26 cellular contexts compared by ENCODE assay signal in genomic region chr4:10204401-10205058, GRCh38.
DNase-seq lines count a peak whose midpoint lies in the region; ATAC-seq, FAIRE-seq and TF ChIP-seq lines count a peak whose summit lies in the region.
"Had no signal": no experiment of that assay in that cellular context is flagged by ENCODE, and none has a peak within 500 bp of the region (broad histone marks: within the 10 kb centered on the region; RNA-seq: fewer than 3 reads in every experiment).

No MANE protein-coding gene starts in this region.

- DNase-seq in D341Med (ENCODE audit: low spot score) (peak; percentile 12), M059J (ENCODE audit: low read depth) (peak; percentile 92), fibroblast of the aortic adventitia (ENCODE audit: low read depth) (peak; percentile 58), neuronal stem cell (ENCODE audit: low spot score) (no peak), urothelium cell line (ENCODE audit: low spot score) (no peak), lower leg skin (ENCODE audit: low spot score in 2 of 2) (no peak), NCI-H748 treated with DMSO at 0.1 percent for 48 hours (lab: John Stamatoyannopoulos, UW) (no peak), pancreas (no peak)
- DNase-seq: activated CD8-positive, alpha-beta memory T cell treated with anti-CD3 and anti-CD28 coated beads, Interleukin-2, amount 50 U/mL, for 48 hours; body of pancreas; CD8-positive, alpha-beta T cell; DMS79; foreskin keratinocyte; kidney; mesendoderm; natural killer cell; NCI-H1417; NCI-H69; stimulated activated CD4-positive, alpha-beta T cell treated with anti-CD3 and anti-CD28 coated beads, Interleukin-2, amount 100 ng/mL, for 24 hours; stimulated activated naive B cell treated with anti-CD40 and anti-IgM and Interleukin-4, amounts not matched to agents 10 μg/mL and 1 μg/mL and 100 μg/mL, for 72 hours had no signal

- H2BK120ac ChIP-seq in neuronal stem cell (ENCODE audit: low read depth, low read length) = no peak overlapping the region

- no peak overlapping the region for H2AK5ac ChIP-seq in neuronal stem cell (ENCODE audit: low read depth, low read length)

- H3K36me3 ChIP-seq in neuronal stem cell (replicated peaks in 1 of 2; ENCODE audit: control insufficient read depth in 2 of 2, insufficient read depth in 2 of 2, low read length in 2 of 2) (no peaks in the 10 kb centered on the region), pancreas (no peaks in the 10 kb centered on the region)
- H3K36me3 ChIP-seq: HAP-1, SJCRH30, thoracic aorta had no signal

- intact Hi-C loops in lower leg skin (cut with DNase I; ENCODE audit: low total_unique reads) (no loop called here), pancreas (cut with DNase I) (loop anchor here in 1 of 3 donors (10.0 kb wide), 1 partner anchor 50 kb away; no protein-coding TSS in a partner anchor)

- TF ChIP-seq POLR2A in lower leg skin (IDR thresholded peaks at IDR 0.05) = no peak

- no peak overlapping the region for H3K23ac ChIP-seq in neuronal stem cell (ENCODE audit: low read depth, low read length, poor library complexity)

- no peak overlapping the region for H3K9ac ChIP-seq in neuronal stem cell (ENCODE audit: low read depth, low read length, poor library complexity)
- H3K9ac ChIP-seq: parathyroid adenoma had no signal

- no peaks in the 10 kb centered on the region for H3K9me3 ChIP-seq in neuronal stem cell (replicated peaks in 1 of 2; ENCODE audit: control insufficient read depth in 2 of 2, insufficient read depth in 1 of 2, low read depth in 1 of 2, low read length in 2 of 2)
- H3K9me3 ChIP-seq in pancreas = no peaks in the 10 kb centered on the region
- H3K9me3 ChIP-seq: body of pancreas, HAP-1, SJCRH30, thoracic aorta had no signal

- no peak overlapping the region for H2BK15ac ChIP-seq in neuronal stem cell (ENCODE audit: low read length)

- no peak for FAIRE-seq in urothelium cell line (lab: Jason Lieb, UNC)
- FAIRE-seq in pancreas (lab: Jason Lieb, UNC) = no peak
- FAIRE-seq: colon, HepG2, kidney had no signal

- H3K27ac ChIP-seq in neuronal stem cell (replicated peaks; ENCODE audit: low read length) (no peak overlapping the region), pancreas (no peak overlapping the region)
- H3K27ac ChIP-seq: body of pancreas, foreskin keratinocyte, parathyroid adenoma, SJCRH30, thoracic aorta had no signal

- TF ChIP-seq CTCF in fibroblast of the aortic adventitia (IDR thresholded peaks at IDR 0.05; ENCODE audit: insufficient read depth, low read length) = no peak
- TF ChIP-seq CTCF in lower leg skin (IDR thresholded peaks at IDR 0.05) = no peak
- no peak for TF ChIP-seq CTCF in pancreas (IDR thresholded peaks at IDR 0.05)

- no peak overlapping the region for H2BK12ac ChIP-seq in neuronal stem cell (ENCODE audit: low read length)

- H3K18ac ChIP-seq in neuronal stem cell (ENCODE audit: low read length) = peak overlapping the region; percentile 30

- no peak overlapping the region for H3K4ac ChIP-seq in neuronal stem cell (ENCODE audit: low read length)

- WGBS in neuronal stem cell (ENCODE audit: extremely low coverage in 2 of 2, insufficient read length in 2 of 2, insufficient replicate concordance in 1 of 2), 2 donors = no CpG with 5 or more reads among the region's 9 CpGs
- WGBS in lower leg skin, 2 donors = 87% methylated on average over 9 of the region's 9 CpGs
- 77 to 79% methylated on average over 9 of the region's 9 CpGs for WGBS in pancreas, 2 donors

- H4K8ac ChIP-seq in neuronal stem cell (ENCODE audit: low read depth, low read length) = no peak overlapping the region

- no peak overlapping the region for H3K14ac ChIP-seq in neuronal stem cell (ENCODE audit: low read length)

- H4K91ac ChIP-seq in neuronal stem cell (ENCODE audit: low read depth, low read length, poor library complexity) = no peak overlapping the region

- H3K4me2 ChIP-seq in neuronal stem cell (ENCODE audit: insufficient read depth, low read length, poor library complexity, severe bottlenecking) = no peak overlapping the region

- H3K27me3 ChIP-seq in neuronal stem cell (ENCODE audit: control insufficient read depth in 3 of 3, insufficient read depth in 3 of 3, low read depth in 1 of 3, low read length in 3 of 3) (no peaks in the 10 kb centered on the region), pancreas (no peaks in the 10 kb centered on the region)
- H3K27me3 ChIP-seq: body of pancreas, foreskin keratinocyte, SJCRH30 had no signal

- no peak overlapping the region for H3K4me3 ChIP-seq in fibroblast of the aortic adventitia (ENCODE audit: low read depth, low read length)
- H3K4me3 ChIP-seq in neuronal stem cell (ENCODE audit: low read length in 2 of 2) = no peak overlapping the region
- H3K4me3 ChIP-seq in lower leg skin (ENCODE audit: low read depth, poor library complexity, severe bottlenecking) = no peak overlapping the region
- no peak overlapping the region for H3K4me3 ChIP-seq in pancreas
- H3K4me3 ChIP-seq: body of pancreas, HAP-1, SJCRH30, thoracic aorta had no signal

- H2AFZ ChIP-seq in neuronal stem cell (ENCODE audit: low read length) = no peak overlapping the region
- H2AFZ ChIP-seq: parathyroid adenoma had no signal

- no peak overlapping the region for H2BK5ac ChIP-seq in neuronal stem cell (ENCODE audit: low read length)

- H3K79me1 ChIP-seq in neuronal stem cell (ENCODE audit: low read depth, low read length) = no peaks in the 10 kb centered on the region

- no peak for ATAC-seq in pancreas
- ATAC-seq: body of pancreas; CD8-positive, alpha-beta T cell; foreskin keratinocyte; HepG2; natural killer cell; stimulated activated naive B cell treated with anti-CD40 and anti-IgM and Interleukin-4, amounts not matched to agents 10 μg/mL and 1 μg/mL and 100 μg/mL, for 72 hours had no signal

- no peaks in the 10 kb centered on the region for H3K4me1 ChIP-seq in neuronal stem cell (ENCODE audit: control insufficient read depth in 2 of 2, insufficient read depth in 1 of 2, low read depth in 1 of 2, low read length in 2 of 2)
- no peaks in the 10 kb centered on the region for H3K4me1 ChIP-seq in pancreas
- H3K4me1 ChIP-seq: body of pancreas, foreskin keratinocyte, HAP-1, parathyroid adenoma had no signal

Comparison
In these comparisons a context has a peak if more than half of its experiments do, and no peak if none do; other contexts are left out.
1. DNase-seq: peak in D341Med (single experiment), M059J (single experiment) and fibroblast of the aortic adventitia (single experiment); none in neuronal stem cell (single experiment), urothelium cell line (single experiment), lower leg skin (0 of 2), NCI-H748 treated with DMSO at 0.1 percent for 48 hours (single experiment) and pancreas (0 of 6).